In the genomic region with DNA sequence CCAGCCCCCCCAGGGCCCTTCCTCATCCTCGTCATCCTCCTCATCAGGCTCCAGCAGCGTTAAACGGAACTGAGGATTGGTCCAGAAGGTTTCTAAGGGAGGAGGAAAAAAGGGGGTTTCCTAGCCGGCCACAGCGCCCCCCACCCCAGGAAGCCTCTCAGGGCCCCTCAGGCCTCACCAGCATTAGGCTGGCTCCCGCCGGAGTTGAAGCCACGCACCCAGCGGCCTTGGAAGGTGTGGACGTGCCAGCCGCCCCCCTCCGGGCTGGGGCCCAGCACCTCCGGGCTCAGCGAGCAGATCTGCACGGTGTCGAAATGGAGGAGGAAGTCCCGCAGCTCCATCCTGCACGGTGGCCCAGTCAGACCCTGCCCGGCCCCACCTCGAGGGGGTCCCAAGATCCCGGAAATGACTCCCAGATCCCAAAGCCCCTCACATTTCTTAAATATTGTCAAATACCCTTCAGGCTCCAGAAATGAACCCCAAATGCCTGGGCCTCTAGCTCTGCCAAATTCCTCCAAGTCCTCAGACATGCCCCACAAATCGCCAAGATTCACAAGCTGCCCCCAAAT, we compare ENCODE assay signal across 10 cellular contexts. TPM values are rescaled to one million over a fixed set of nuclear protein-coding genes. Genes with fewer than 3 reads are reported as not detected.
DNase-seq lines count a peak whose midpoint lies in the region; ATAC-seq, FAIRE-seq and TF ChIP-seq lines count a peak whose summit lies in the region.
"Had no signal": no experiment of that assay in that cellular context is flagged by ENCODE, and none has a peak within 500 bp of the region (broad histone marks: within the 10 kb centered on the region; RNA-seq: fewer than 3 reads in every experiment).

No MANE protein-coding gene starts in this region.

- H3K27me3 Mint-ChIP-seq in stimulated activated naive CD8-positive, alpha-beta T cell treated with anti-CD3 and anti-CD28 coated beads, Interleukin-15, Interleukin-2, amounts not matched to agents 100 ng/mL and 50 ng/mL, for 24 hours = peaks cover 6% of the 10 kb centered on the region
- no peaks in the 10 kb centered on the region for H3K27me3 Mint-ChIP-seq in activated B cell treated with CpG ODN at 0.5 μM for 24 hours

- H3K4me3 ChIP-seq in HepG2 (replicated peaks in 1 of 3; ENCODE audit: insufficient read depth in 1 of 3, low read depth in 2 of 3, low read length in 3 of 3) (peak overlapping the region in 1 of 3 experiments; percentile 33; a peak in 1 of 6 replicates), tibial nerve (peak overlapping the region in 1 of 4 donors; percentile 18)

- H4K20me1 ChIP-seq in HepG2 (ENCODE audit: insufficient read depth, low read length) = no peaks in the 10 kb centered on the region

- intact Hi-C loops in activated B cell treated with CpG ODN at 0.5 μM for 24 hours (cut with micrococcal nuclease) = loop anchor here (2.0 to 10.0 kb wide), 5 partner anchors 31 to 193 kb away; a partner anchor contains a TSS
- intact Hi-C loops in HepG2 (cut with micrococcal nuclease; ENCODE audit: unreplicated experiment) = no loop called here

- TF ChIP-seq POLR2A in HepG2 (IDR thresholded peaks at IDR 0.05; ENCODE audit: insufficient read depth in 1 of 2, low read depth in 2 of 2, low read length in 2 of 2) = no peak
- TF ChIP-seq POLR2A in tibial nerve (IDR thresholded peaks at IDR 0.05) = no peak

- BruUV-seq in HepG2 (replicated peaks; lab: Mats Ljungman, UMichigan) = no TSS peak

- no peaks in the 10 kb centered on the region for H3K79me2 ChIP-seq in HepG2 (ENCODE audit: insufficient read depth, low read length)

- H3K36me3 ChIP-seq in HepG2 (replicated peaks in 1 of 2; ENCODE audit: control insufficient read depth in 1 of 2, insufficient read depth in 2 of 2, low read length in 2 of 2) (0 out of 5 replicates have a peak, but pooled peaks cover 0 to 1% of the 10 kb centered on the region in 2 experiments), tibial nerve (peaks cover 0 to under 1% (median 0%) of the 10 kb centered on the region in 3 donors)

- in situ Hi-C loops in HepG2 (cut with HindIII; ENCODE audit: extremely low pct_ligation_motif_present, low pct_unique_long_range_greater_than_20kb) = loop anchor here (25.0 kb wide), 1 partner anchor 175 kb away; a partner anchor contains a TSS

- H3K27ac ChIP-seq in HepG2 (ENCODE audit: extremely low read length, insufficient read depth, low read length) (no peak overlapping the region), tibial nerve (peak overlapping the region in 1 of 4 donors; percentile 4)
- H3K27ac ChIP-seq: psoas muscle had no signal

- TF ChIP-seq EP300 in HepG2 (IDR thresholded peaks at IDR 0.05; ENCODE audit: low read depth in 2 of 2, low read length in 2 of 2) = no peak
- no peak for TF ChIP-seq EP300 in HepG2 (CRISPR knock-in tag; IDR thresholded peaks at IDR 0.05; ENCODE audit: borderline replicate concordance)
- no peak for TF ChIP-seq EP300 in tibial nerve (IDR thresholded peaks at IDR 0.05)

- no peak for TF ChIP-seq RAD21 in HepG2 (CRISPR knock-in tag; IDR thresholded peaks at IDR 0.05)

- peak overlapping the region; percentile 49; the same call in 1 of the 2 replicates for H3K4me2 ChIP-seq in HepG2 (ENCODE audit: low read depth, low read length)

- peak overlapping the region; percentile 26 for H3K27ac Mint-ChIP-seq in stimulated activated naive CD8-positive, alpha-beta T cell treated with anti-CD3 and anti-CD28 coated beads, Interleukin-15, Interleukin-2, amounts not matched to agents 100 ng/mL and 50 ng/mL, for 24 hours
- H3K27ac Mint-ChIP-seq in activated B cell treated with CpG ODN at 0.5 μM for 24 hours = peak overlapping the region; percentile 50

- 59% methylated on average over 22 of the region's 22 CpGs for WGBS in HepG2 (ENCODE audit: low lambda C conversion rate)
- WGBS in tibial nerve, 2 donors = 55 to 61% methylated on average over 12 to 21 of the region's 22 CpGs

- H3K36me3 Mint-ChIP-seq in stimulated activated naive CD8-positive, alpha-beta T cell treated with anti-CD3 and anti-CD28 coated beads, Interleukin-15, Interleukin-2, amounts not matched to agents 100 ng/mL and 50 ng/mL, for 24 hours (ENCODE audit: low read depth) = no peaks in the 10 kb centered on the region
- H3K36me3 Mint-ChIP-seq in activated B cell treated with CpG ODN at 0.5 μM for 24 hours (ENCODE audit: low read depth) = peaks cover 1% of the 10 kb centered on the region

- FAIRE-seq in HepG2 (lab: Jason Lieb, UNC) = no peak
- FAIRE-seq: D721Med had no signal

- H3K9ac ChIP-seq in HepG2 (ENCODE audit: insufficient read depth, low read depth, low read length) = peak overlapping the region; percentile 29; the same call in 1 of the 2 replicates

- no peaks in the 10 kb centered on the region for H3K9me3 Mint-ChIP-seq in stimulated activated naive CD8-positive, alpha-beta T cell treated with anti-CD3 and anti-CD28 coated beads, Interleukin-15, Interleukin-2, amounts not matched to agents 100 ng/mL and 50 ng/mL, for 24 hours
- no peaks in the 10 kb centered on the region for H3K9me3 Mint-ChIP-seq in activated B cell treated with CpG ODN at 0.5 μM for 24 hours

- peak overlapping the region; percentile 43 for H3K4me3 Mint-ChIP-seq in stimulated activated naive CD8-positive, alpha-beta T cell treated with anti-CD3 and anti-CD28 coated beads, Interleukin-15, Interleukin-2, amounts not matched to agents 100 ng/mL and 50 ng/mL, for 24 hours
- peak overlapping the region; percentile 66 for H3K4me3 Mint-ChIP-seq in activated B cell treated with CpG ODN at 0.5 μM for 24 hours

- H2AFZ ChIP-seq in HepG2 (ENCODE audit: low read length) = no peak overlapping the region

- no peak for DNase-seq in stimulated activated naive CD8-positive, alpha-beta T cell treated with anti-CD3 and anti-CD28 coated beads, Interleukin-15, Interleukin-2, amounts not matched to agents 100 U/mL and 50 U/mL, for 24 hours
- DNase-seq in activated B cell treated with CpG ODN at 0.5 μM for 24 hours (no peak), HepG2 (ENCODE audit: low spot score) (no peak), nucleus accumbens (lab: John Stamatoyannopoulos, UW) (no peak), NCI-H1092 treated with DMSO at 0.1 percent for 48 hours (lab: John Stamatoyannopoulos, UW) (no peak), UCSD-AML1 (lab: John Stamatoyannopoulos, UW; ENCODE audit: unreplicated experiment) (no peak), tibial nerve (ENCODE audit: low spot score in 2 of 2) (no peak)

- CTCF ChIA-PET in activated B cell treated with CpG ODN at 0.5 μM for 24 hours (lab: Charles Lee) = no interaction called here
- CTCF ChIA-PET in HepG2 (lab: Yijun Ruan, JAX; ENCODE audit: low intra/inter-chr PET ratio, low total read pairs) = no interaction called here

- H3K9me3 ChIP-seq in HepG2 (ENCODE audit: low read length) (no peaks in the 10 kb centered on the region), tibial nerve (no peaks in the 10 kb centered on the region)
- H3K9me3 ChIP-seq: psoas muscle had no signal

- no peak for ATAC-seq in stimulated activated naive CD8-positive, alpha-beta T cell treated with anti-CD3 and anti-CD28 coated beads, Interleukin-15, Interleukin-2, amounts not matched to agents 100 U/mL and 50 U/mL, for 24 hours
- ATAC-seq in activated B cell treated with CpG ODN at 0.5 μM for 24 hours (ENCODE audit: low read depth) = no peak
- ATAC-seq in HepG2 = 0 out of 3 replicates have a peak, but pooled peaks have one; percentile 2

- POLR2A ChIA-PET in activated B cell treated with CpG ODN at 0.5 μM for 24 hours (lab: Charles Lee) (interaction anchor here (0.6 to 4.1 kb wide), 6 partner anchors 62 to 708 kb away, joined by 3 to 17 read pairs (median 3); a partner anchor contains a TSS), HepG2 (lab: Yijun Ruan, JAX) (interaction anchor here (0.6 to 1.2 kb wide), 4 partner anchors 26 to 112 kb away, joined by 3 to 5 read pairs (median 3); a partner anchor contains a TSS)

- TF ChIP-seq CTCF in activated B cell treated with CpG ODN at 0.5 μM for 24 hours (IDR thresholded peaks at IDR 0.05) (no peak), HepG2 (CRISPR knock-in tag; IDR thresholded peaks at IDR 0.05) (no peak), tibial nerve (IDR thresholded peaks at IDR 0.05) (no peak)

- peaks cover 48% of the 10 kb centered on the region for H3K4me1 Mint-ChIP-seq in stimulated activated naive CD8-positive, alpha-beta T cell treated with anti-CD3 and anti-CD28 coated beads, Interleukin-15, Interleukin-2, amounts not matched to agents 100 ng/mL and 50 ng/mL, for 24 hours (ENCODE audit: low read depth)
- H3K4me1 Mint-ChIP-seq in activated B cell treated with CpG ODN at 0.5 μM for 24 hours = peaks cover 38% of the 10 kb centered on the region

- no peaks in the 10 kb centered on the region for H3K27me3 ChIP-seq in HepG2 (ENCODE audit: control insufficient read depth in 1 of 2, insufficient read depth in 2 of 2, low read length in 2 of 2)
- no peaks in the 10 kb centered on the region for H3K27me3 ChIP-seq in tibial nerve

- H3K4me1 ChIP-seq in HepG2 (ENCODE audit: insufficient read depth, low read length) (peaks cover 52% of the 10 kb centered on the region), tibial nerve (peaks cover 0 to 42% (median 16%) of the 10 kb centered on the region in 4 donors)
- H3K4me1 ChIP-seq: psoas muscle had no signal

RNA-seq across cellular contexts. Expression of a gene that starts 6.9 kb away (rescaled TPM):
- 12.4 and 14.9 TPM in 2 replicates for total RNA-seq in activated B cell treated with CpG ODN at 0.5 μM for 24 hours
- 0.62 and 1.6 TPM in 2 replicates for total RNA-seq in HepG2 (2016; rRNA removed; fragmentation: Illumina TruSeq; extraction: Trizol)
- total RNA-seq in HepG2 (2016; cell fraction: cytosol; rRNA removed; fragmentation: Illumina TruSeq; extraction: Trizol; ENCODE audit: low read depth) = 1.0 and 1.2 TPM in 2 replicates
- total RNA-seq in HepG2 (2016; cell fraction: insoluble cytoplasmic fraction; rRNA removed; fragmentation: Illumina TruSeq; extraction: Trizol) = 0.30 and 1.3 TPM in 2 replicates
- total RNA-seq in HepG2 (2016; cell fraction: membrane; rRNA removed; fragmentation: Illumina TruSeq; extraction: Trizol) = 0.49 and 0.59 TPM in 2 replicates
- total RNA-seq in HepG2 (2016; cell fraction: nucleus; rRNA removed; fragmentation: Illumina TruSeq; extraction: Trizol) = 2.3 and 2.9 TPM in 2 replicates
- polyA plus RNA-seq in HepG2 (2011; rRNA removed) = 13.6 and 20.4 TPM in 2 replicates
- polyA plus RNA-seq in HepG2 (2011; cell fraction: cytosol; rRNA removed) = 3.4 and 3.8 TPM in 2 replicates
- 230 and 249 TPM in 2 replicates for polyA plus RNA-seq in HepG2 (2011; cell fraction: nucleus; rRNA removed)
- 8.4 and 11.4 TPM in 2 replicates for polyA plus RNA-seq in HepG2 (2012)
- polyA plus RNA-seq in HepG2 (2016; cell fraction: cytosol; fragmentation: Illumina TruSeq; extraction: Trizol; ENCODE audit: low read depth) = 0.35 and 0.73 TPM in 2 replicates
- polyA plus RNA-seq in HepG2 (2016; cell fraction: insoluble cytoplasmic fraction; fragmentation: Illumina TruSeq; extraction: Trizol; ENCODE audit: low read depth) = 0.66 and 0.96 TPM in 2 replicates
- 0.66 and 0.81 TPM in 2 replicates for polyA plus RNA-seq in HepG2 (2016; cell fraction: membrane; fragmentation: Illumina TruSeq; extraction: Trizol; ENCODE audit: low read depth)
- polyA plus RNA-seq in HepG2 (2016; cell fraction: nucleus; fragmentation: Illumina TruSeq; extraction: Trizol; ENCODE audit: insufficient read depth, low read depth) = 16.2 and 18.9 TPM in 2 replicates
- polyA minus RNA-seq in HepG2 (2011; rRNA and poly(A)+ RNA removed; ENCODE audit: low replicate concordance) = 4.4 TPM in 1 of 2 replicates, not detected in the other
- polyA minus RNA-seq in HepG2 (2011; cell fraction: cytosol; rRNA and poly(A)+ RNA removed) = 0.69 and 2.0 TPM in 2 replicates
- 10.0 and 11.6 TPM in 2 replicates for polyA minus RNA-seq in HepG2 (2011; cell fraction: nucleus; rRNA and poly(A)+ RNA removed)
- 1 to 10 TPM; 3.5 to 5.7 (median 4.8) TPM for total RNA-seq in tibial nerve

RNA-seq across cellular contexts. Expression of a gene that starts 35.9 kb away (rescaled TPM):
- total RNA-seq in activated B cell treated with CpG ODN at 0.5 μM for 24 hours = not detected in 2 replicates
- total RNA-seq in HepG2 (2016; rRNA removed; fragmentation: Illumina TruSeq; extraction: Trizol) = not detected in 2 replicates
- total RNA-seq in HepG2 (2016; cell fraction: cytosol; rRNA removed; fragmentation: Illumina TruSeq; extraction: Trizol; ENCODE audit: low read depth) = not detected in 2 replicates
- not detected in 2 replicates for total RNA-seq in HepG2 (2016; cell fraction: insoluble cytoplasmic fraction; rRNA removed; fragmentation: Illumina TruSeq; extraction: Trizol)
- total RNA-seq in HepG2 (2016; cell fraction: membrane; rRNA removed; fragmentation: Illumina TruSeq; extraction: Trizol) = 0.93 TPM in 1 of 2 replicates, not detected in the other
- total RNA-seq in HepG2 (2016; cell fraction: nucleus; rRNA removed; fragmentation: Illumina TruSeq; extraction: Trizol) = not detected in 2 replicates
- 0.73 and 0.85 TPM in 2 replicates for polyA plus RNA-seq in HepG2 (2011; rRNA removed)
- 1.6 and 1.9 TPM in 2 replicates for polyA plus RNA-seq in HepG2 (2011; cell fraction: cytosol; rRNA removed)
- 1.7 and 2.4 TPM in 2 replicates for polyA plus RNA-seq in HepG2 (2011; cell fraction: nucleus; rRNA removed)
- polyA plus RNA-seq in HepG2 (2012) = 0.35 TPM in 1 of 2 replicates, not detected in the other
- polyA plus RNA-seq in HepG2 (2016; cell fraction: cytosol; fragmentation: Illumina TruSeq; extraction: Trizol; ENCODE audit: low read depth) = not detected in 2 replicates
- not detected in 2 replicates for polyA plus RNA-seq in HepG2 (2016; cell fraction: insoluble cytoplasmic fraction; fragmentation: Illumina TruSeq; extraction: Trizol; ENCODE audit: low read depth)
- 0.63 TPM in 1 of 2 replicates, not detected in the other for polyA plus RNA-seq in HepG2 (2016; cell fraction: membrane; fragmentation: Illumina TruSeq; extraction: Trizol; ENCODE audit: low read depth)
- polyA plus RNA-seq in HepG2 (2016; cell fraction: nucleus; fragmentation: Illumina TruSeq; extraction: Trizol; ENCODE audit: insufficient read depth, low read depth) = not detected in 2 replicates
- polyA minus RNA-seq in HepG2 (2011; rRNA and poly(A)+ RNA removed; ENCODE audit: low replicate concordance) = 0.58 TPM in 1 of 2 replicates, not detected in the other
- not detected in 2 replicates for polyA minus RNA-seq in HepG2 (2011; cell fraction: cytosol; rRNA and poly(A)+ RNA removed)
- polyA minus RNA-seq in HepG2 (2011; cell fraction: nucleus; rRNA and poly(A)+ RNA removed) = 0.99 TPM in 1 of 2 replicates, not detected in the other
- not detected for total RNA-seq in tibial nerve
- total RNA-seq: psoas muscle had no signal
- polyA plus RNA-seq: psoas muscle had no signal

RNA-seq across cellular contexts. Expression of a gene that starts 51.6 kb away (rescaled TPM):
- total RNA-seq in activated B cell treated with CpG ODN at 0.5 μM for 24 hours = not detected in 2 replicates
- total RNA-seq in HepG2 (2016; rRNA removed; fragmentation: Illumina TruSeq; extraction: Trizol) = 0.73 and 1.7 TPM in 2 replicates
- total RNA-seq in HepG2 (2016; cell fraction: cytosol; rRNA removed; fragmentation: Illumina TruSeq; extraction: Trizol; ENCODE audit: low read depth) = not detected in 2 replicates
- total RNA-seq in HepG2 (2016; cell fraction: insoluble cytoplasmic fraction; rRNA removed; fragmentation: Illumina TruSeq; extraction: Trizol) = 0.80 and 2.9 TPM in 2 replicates
- 0.77 TPM in 1 of 2 replicates, not detected in the other for total RNA-seq in HepG2 (2016; cell fraction: membrane; rRNA removed; fragmentation: Illumina TruSeq; extraction: Trizol)
- not detected in 2 replicates for total RNA-seq in HepG2 (2016; cell fraction: nucleus; rRNA removed; fragmentation: Illumina TruSeq; extraction: Trizol)
- polyA plus RNA-seq in HepG2 (2011; rRNA removed) = 2.1 and 4.0 TPM in 2 replicates
- 4.6 and 7.7 TPM in 2 replicates for polyA plus RNA-seq in HepG2 (2011; cell fraction: cytosol; rRNA removed)
- 2.3 and 3.2 TPM in 2 replicates for polyA plus RNA-seq in HepG2 (2011; cell fraction: nucleus; rRNA removed)
- polyA plus RNA-seq in HepG2 (2012) = 1.6 and 3.8 TPM in 2 replicates
- 0.27 and 0.35 TPM in 2 replicates for polyA plus RNA-seq in HepG2 (2016; cell fraction: cytosol; fragmentation: Illumina TruSeq; extraction: Trizol; ENCODE audit: low read depth)
- 1.1 and 1.9 TPM in 2 replicates for polyA plus RNA-seq in HepG2 (2016; cell fraction: insoluble cytoplasmic fraction; fragmentation: Illumina TruSeq; extraction: Trizol; ENCODE audit: low read depth)
- polyA plus RNA-seq in HepG2 (2016; cell fraction: membrane; fragmentation: Illumina TruSeq; extraction: Trizol; ENCODE audit: low read depth) = 0.50 TPM in 1 of 2 replicates, not detected in the other
- polyA plus RNA-seq in HepG2 (2016; cell fraction: nucleus; fragmentation: Illumina TruSeq; extraction: Trizol; ENCODE audit: insufficient read depth, low read depth) = 2.2 TPM in 1 of 2 replicates, not detected in the other
- polyA minus RNA-seq in HepG2 (2011; rRNA and poly(A)+ RNA removed; ENCODE audit: low replicate concordance) = 0.37 TPM in 1 of 2 replicates, not detected in the other
- polyA minus RNA-seq in HepG2 (2011; cell fraction: cytosol; rRNA and poly(A)+ RNA removed) = 2.1 TPM in 1 of 2 replicates, not detected in the other
- polyA minus RNA-seq in HepG2 (2011; cell fraction: nucleus; rRNA and poly(A)+ RNA removed) = not detected in 2 replicates
- total RNA-seq in tibial nerve = not detected
- total RNA-seq: psoas muscle had no signal
